In the genomic region with DNA sequence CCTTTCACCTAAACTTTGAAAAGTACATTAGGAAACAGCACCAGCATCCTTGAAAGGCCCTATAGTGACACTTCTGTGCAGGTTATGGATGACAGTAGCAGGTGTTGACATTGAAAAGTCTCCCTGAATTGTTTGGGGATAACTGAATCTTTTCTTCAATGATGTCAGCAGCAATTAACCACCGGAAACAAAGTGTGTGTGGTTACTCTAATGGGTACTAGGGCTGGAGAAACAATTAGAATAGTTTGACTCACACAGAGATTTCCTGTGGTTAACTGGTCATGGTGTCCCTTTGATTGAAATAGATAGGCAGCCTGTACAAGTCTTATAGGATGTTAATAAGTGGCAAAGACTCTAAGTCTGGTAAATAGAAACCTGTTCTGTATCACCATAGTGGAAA, we compare ENCODE assay signal across 10 cellular contexts.
DNase-seq lines count a peak whose midpoint lies in the region; ATAC-seq, FAIRE-seq and TF ChIP-seq lines count a peak whose summit lies in the region.
"Had no signal": no experiment of that assay in that cellular context is flagged by ENCODE, and none has a peak within 500 bp of the region (broad histone marks: within the 10 kb centered on the region; RNA-seq: fewer than 3 reads in every experiment).

No MANE protein-coding gene starts in this region.

- H3K27ac ChIP-seq in psoas muscle (no peak overlapping the region), smooth muscle cell (ENCODE audit: low read depth) (no peak overlapping the region), aorta (ENCODE audit: low read depth in 1 of 2, low read length in 2 of 2) (no peak overlapping the region)
- H3K27ac ChIP-seq: skin epidermis, WERI-Rb-1 had no signal

- intact Hi-C loops in psoas muscle (cut with DNase I): no loop called here
- intact Hi-C loops in aorta (cut with DNase I): loop anchor here in 1 of 2 donors (10.0 kb wide), 1 partner anchor 190 kb away; the partner anchor contains the start of gene TBX18

- TF ChIP-seq CTCF in psoas muscle (IDR thresholded peaks at IDR 0.05) (no peak), smooth muscle cell (IDR thresholded peaks at IDR 0.05; ENCODE audit: borderline replicate concordance, insufficient read depth, poor library complexity, severe bottlenecking) (no peak)

- 26 to 39% (median 27%) methylated on average over 1 of the region's 1 CpG for WGBS in psoas muscle, 3 donors
- 9% methylated on average over 1 of the region's 1 CpG for WGBS in smooth muscle cell (ENCODE audit: low lambda C conversion rate)
- 54 to 72% methylated on average over 1 of the region's 1 CpG for WGBS in aorta, 2 donors

- no peak overlapping the region for H3K4me2 ChIP-seq in smooth muscle cell

- no peaks in the 10 kb centered on the region for H4K20me1 ChIP-seq in smooth muscle cell (ENCODE audit: low read depth)

- H3K27me3 ChIP-seq in psoas muscle (ENCODE audit: insufficient read depth in 3 of 3, low read length in 2 of 3) (no peaks in the 10 kb centered on the region), smooth muscle cell (ENCODE audit: low read depth) (peaks cover 6% of the 10 kb centered on the region), aorta (ENCODE audit: control insufficient read depth in 1 of 2, insufficient read depth in 2 of 2, low read length in 1 of 2) (no peaks in the 10 kb centered on the region)

- FAIRE-seq in GM18507 (lab: Jason Lieb, UNC): peak; percentile 51

- no peak overlapping the region for H2AFZ ChIP-seq in smooth muscle cell (ENCODE audit: low read depth)

- H3K9ac ChIP-seq in smooth muscle cell (ENCODE audit: low read depth): no peak overlapping the region

- no peak for DNase-seq in GM18507 (ENCODE audit: extremely low spot score, insufficient read length, low read depth)
- DNase-seq in HS-5 (ENCODE audit: low read depth): peak; percentile 39
- peak; percentile 89 for DNase-seq in dermis blood vessel endothelial cell
- no peak for DNase-seq in NCI-H82 (lab: John Stamatoyannopoulos, UW)
- DNase-seq in psoas muscle: no peak
- DNase-seq in smooth muscle cell (lab: John Stamatoyannopoulos, UW; ENCODE audit: unreplicated experiment): no peak
- DNase-seq in aorta: no peak
- DNase-seq: WERI-Rb-1 had no signal

- peak; percentile 97 for ATAC-seq in GM21825 (IDR thresholded peaks at IDR 0.05; ENCODE audit: unreplicated experiment)
- ATAC-seq in psoas muscle: no peak
- ATAC-seq in aorta (ENCODE audit: low FRiP score): no peak

- no peaks in the 10 kb centered on the region for H3F3A ChIP-seq in smooth muscle cell (ENCODE audit: low read depth)

- H3K4me3 ChIP-seq in psoas muscle (no peak overlapping the region), smooth muscle cell (no peak overlapping the region), aorta (ENCODE audit: low read length in 2 of 2) (no peak overlapping the region)
- H3K4me3 ChIP-seq: skin epidermis had no signal

- H3K36me3 ChIP-seq in psoas muscle (ENCODE audit: insufficient read depth in 1 of 2, low read depth in 1 of 2) (no peaks in the 10 kb centered on the region), smooth muscle cell (ENCODE audit: low read depth) (no peaks in the 10 kb centered on the region), aorta (ENCODE audit: control insufficient read depth in 1 of 2, insufficient read depth in 2 of 2, low read length in 1 of 2) (no peaks in the 10 kb centered on the region)
- H3K36me3 ChIP-seq: WERI-Rb-1 had no signal

- H3K9me3 ChIP-seq in psoas muscle (no peaks in the 10 kb centered on the region), smooth muscle cell (replicated peaks; ENCODE audit: low read depth) (no peaks in the 10 kb centered on the region), aorta (ENCODE audit: control insufficient read depth, low read length) (peaks cover 1% of the 10 kb centered on the region)

- H3K4me1 ChIP-seq in psoas muscle: no peaks in the 10 kb centered on the region
- H3K4me1 ChIP-seq in smooth muscle cell (ENCODE audit: low read depth): no peaks in the 10 kb centered on the region
- no peaks in the 10 kb centered on the region for H3K4me1 ChIP-seq in aorta (ENCODE audit: control insufficient read depth in 1 of 2, insufficient read depth in 2 of 2, low read length in 2 of 2)

- H3K79me2 ChIP-seq in smooth muscle cell (ENCODE audit: low read depth): no peaks in the 10 kb centered on the region

Comparison
In these comparisons a context has a peak if more than half of its experiments do, and no peak if none do; other contexts are left out.
1. DNase-seq: peak in HS-5 (single experiment) and dermis blood vessel endothelial cell (single experiment); none in GM18507 (single experiment), NCI-H82 (single experiment), psoas muscle (0 of 2), smooth muscle cell (single experiment) and aorta (0 of 2).